In genomic region chr20:33441142-33441955, GRCh38 we compare ENCODE assay signal across 1 cellular context.
TF ChIP-seq lines count a peak whose summit lies in the region.

No MANE protein-coding gene starts in this region.

TF ChIP-seq in HepG2, 621 proteins besides CTCF, POLR2A, EP300 and RAD21 (continues in another document):
- TF ChIP-seq, protein P1, sequence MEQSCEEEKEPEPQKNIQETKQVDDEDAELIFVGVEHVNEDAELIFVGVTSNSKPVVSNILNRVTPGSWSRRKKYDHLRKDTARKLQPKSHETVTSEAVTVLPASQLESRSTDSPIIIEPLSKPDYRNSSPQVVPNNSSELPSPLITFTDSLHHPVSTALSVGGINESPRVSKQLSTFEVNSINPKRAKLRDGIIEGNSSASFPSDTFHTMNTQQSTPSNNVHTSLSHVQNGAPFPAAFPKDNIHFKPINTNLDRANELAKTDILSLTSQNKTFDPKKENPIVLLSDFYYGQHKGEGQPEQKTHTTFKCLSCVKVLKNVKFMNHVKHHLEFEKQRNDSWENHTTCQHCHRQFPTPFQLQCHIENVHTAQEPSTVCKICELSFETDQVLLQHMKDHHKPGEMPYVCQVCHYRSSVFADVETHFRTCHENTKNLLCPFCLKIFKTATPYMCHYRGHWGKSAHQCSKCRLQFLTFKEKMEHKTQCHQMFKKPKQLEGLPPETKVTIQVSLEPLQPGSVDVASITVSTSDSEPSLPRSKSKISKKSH (CRISPR knock-in tag; IDR thresholded peaks at IDR 0.05; ENCODE audit: borderline replicate concordance), result no peak
- TF ChIP-seq MXD3 (CRISPR knock-in tag; IDR thresholded peaks at IDR 0.05) (0 out of 2 replicates have a peak, but pooled peaks have one; percentile 36), SRSF4 (IDR thresholded peaks at IDR 0.05; ENCODE audit: low read depth, low read length, poor library complexity, severe bottlenecking) (no peak), KLF16 (CRISPR knock-in tag; IDR thresholded peaks at IDR 0.05) (no peak), SIX4 (CRISPR knock-in tag; IDR thresholded peaks at IDR 0.05) (no peak), LBX2 (CRISPR knock-in tag; IDR thresholded peaks at IDR 0.05; ENCODE audit: borderline replicate concordance) (0 out of 2 replicates have a peak, but pooled peaks have one; percentile 58), RBM22 (optimal IDR thresholded peaks at IDR 0.05; ENCODE audit: low read length) (no peak), EHMT2 (IDR thresholded peaks at IDR 0.05; ENCODE audit: borderline replicate concordance, low read depth, low read length) (no peak), RCOR2 (CRISPR knock-in tag; IDR thresholded peaks at IDR 0.05) (peak; percentile 66), ZNF263 (CRISPR knock-in tag; IDR thresholded peaks at IDR 0.05) (0 out of 2 replicates have a peak, but pooled peaks have one; percentile 54), HNF1A (IDR thresholded peaks at IDR 0.05; ENCODE audit: low read depth) (peak; percentile 26; the same call in 1 of the 2 replicates), HNF1A (CRISPR knock-in tag; IDR thresholded peaks at IDR 0.05; ENCODE audit: borderline replicate concordance) (no peak), SMAD1 (CRISPR knock-in tag; IDR thresholded peaks at IDR 0.05; ENCODE audit: borderline replicate concordance, low read depth) (no peak), ZNF678 (CRISPR knock-in tag; IDR thresholded peaks at IDR 0.05) (no peak), ZBTB1 (CRISPR knock-in tag; IDR thresholded peaks at IDR 0.05; ENCODE audit: borderline replicate concordance) (no peak), ZFY (CRISPR knock-in tag; IDR thresholded peaks at IDR 0.05) (peak; percentile 43; the same call in 1 of the 2 replicates), TBX2 (CRISPR knock-in tag; IDR thresholded peaks at IDR 0.05; ENCODE audit: borderline replicate concordance) (peak; percentile 54; the same call in 1 of the 2 replicates), KLF12 (CRISPR knock-in tag; IDR thresholded peaks at IDR 0.05; ENCODE audit: borderline replicate concordance) (no peak), ZNF354B (CRISPR knock-in tag; IDR thresholded peaks at IDR 0.05) (0 out of 2 replicates have a peak, but pooled peaks have one; percentile 30), RELA (CRISPR knock-in tag; IDR thresholded peaks at IDR 0.05) (no peak), ZMYM3 (CRISPR knock-in tag; IDR thresholded peaks at IDR 0.05) (peak; percentile 60; the same call in 1 of the 2 replicates), CHD4 (IDR thresholded peaks at IDR 0.05; ENCODE audit: borderline replicate concordance, low read length) (0 out of 2 replicates have a peak, but pooled peaks have one; percentile 11), MIER2 (CRISPR knock-in tag; IDR thresholded peaks at IDR 0.05) (0 out of 2 replicates have a peak, but pooled peaks have one; percentile 44), SIN3B (IDR thresholded peaks at IDR 0.05; ENCODE audit: low read length) (no peak), RFX3 (CRISPR knock-in tag; IDR thresholded peaks at IDR 0.05) (peak; percentile 73), ATF3 (CRISPR knock-in tag; IDR thresholded peaks at IDR 0.05) (no peak), ZGPAT (CRISPR knock-in tag; IDR thresholded peaks at IDR 0.05) (peak; percentile 12; the same call in 1 of the 2 replicates), ZNF10 (CRISPR knock-in tag; IDR thresholded peaks at IDR 0.05; ENCODE audit: borderline replicate concordance, low read depth) (no peak), BHLHE40 (IDR thresholded peaks at IDR 0.05; ENCODE audit: low read length) (no peak), KDM1A (CRISPR knock-in tag; IDR thresholded peaks at IDR 0.05) (0 out of 2 replicates have a peak, but pooled peaks have one; percentile 32), ESRRA (CRISPR knock-in tag; IDR thresholded peaks at IDR 0.05; ENCODE audit: low read depth) (peak; percentile 90), ZNF562 (CRISPR knock-in tag; IDR thresholded peaks at IDR 0.05; ENCODE audit: borderline replicate concordance) (no peak), MEF2D (CRISPR knock-in tag; IDR thresholded peaks at IDR 0.05) (peak; percentile 42; the same call in 1 of the 2 replicates), ZNF878 (CRISPR knock-in tag; IDR thresholded peaks at IDR 0.05) (no peak), KMT2A (CRISPR knock-in tag; IDR thresholded peaks at IDR 0.05) (peak; percentile 23; the same call in 1 of the 2 replicates), RARG (CRISPR knock-in tag; IDR thresholded peaks at IDR 0.05; ENCODE audit: low read depth) (no peak), ZNF775 (CRISPR knock-in tag; IDR thresholded peaks at IDR 0.05; ENCODE audit: borderline replicate concordance) (no peak), SCMH1 (CRISPR knock-in tag; IDR thresholded peaks at IDR 0.05; ENCODE audit: borderline replicate concordance) (no peak), ZBTB7A (CRISPR knock-in tag; IDR thresholded peaks at IDR 0.05) (peak; percentile 31; the same call in 1 of the 2 replicates), RAD51 (IDR thresholded peaks at IDR 0.05; ENCODE audit: borderline replicate concordance) (no peak), ZNF331 (CRISPR knock-in tag; IDR thresholded peaks at IDR 0.05) (peak; percentile 18; the same call in 1 of the 2 replicates), ETV6 (CRISPR knock-in tag; conservative IDR thresholded peaks at IDR 0.05) (0 out of 2 replicates have a peak, but pooled peaks have one; percentile 56), ZMAT3 (CRISPR knock-in tag; conservative IDR thresholded peaks at IDR 0.05) (0 out of 2 replicates have a peak, but pooled peaks have one; percentile 29), SMYD3 (CRISPR knock-in tag; IDR thresholded peaks at IDR 0.05) (0 out of 2 replicates have a peak, but pooled peaks have one; percentile 54), SALL1 (CRISPR knock-in tag; IDR thresholded peaks at IDR 0.05) (peak; percentile 24; the same call in 1 of the 2 replicates), ZNF496 (CRISPR knock-in tag; IDR thresholded peaks at IDR 0.05; ENCODE audit: insufficient replicate concordance) (no peak), ZNF629 (CRISPR knock-in tag; conservative IDR thresholded peaks at IDR 0.05) (peak; percentile 93)
- TF ChIP-seq, protein P2, sequence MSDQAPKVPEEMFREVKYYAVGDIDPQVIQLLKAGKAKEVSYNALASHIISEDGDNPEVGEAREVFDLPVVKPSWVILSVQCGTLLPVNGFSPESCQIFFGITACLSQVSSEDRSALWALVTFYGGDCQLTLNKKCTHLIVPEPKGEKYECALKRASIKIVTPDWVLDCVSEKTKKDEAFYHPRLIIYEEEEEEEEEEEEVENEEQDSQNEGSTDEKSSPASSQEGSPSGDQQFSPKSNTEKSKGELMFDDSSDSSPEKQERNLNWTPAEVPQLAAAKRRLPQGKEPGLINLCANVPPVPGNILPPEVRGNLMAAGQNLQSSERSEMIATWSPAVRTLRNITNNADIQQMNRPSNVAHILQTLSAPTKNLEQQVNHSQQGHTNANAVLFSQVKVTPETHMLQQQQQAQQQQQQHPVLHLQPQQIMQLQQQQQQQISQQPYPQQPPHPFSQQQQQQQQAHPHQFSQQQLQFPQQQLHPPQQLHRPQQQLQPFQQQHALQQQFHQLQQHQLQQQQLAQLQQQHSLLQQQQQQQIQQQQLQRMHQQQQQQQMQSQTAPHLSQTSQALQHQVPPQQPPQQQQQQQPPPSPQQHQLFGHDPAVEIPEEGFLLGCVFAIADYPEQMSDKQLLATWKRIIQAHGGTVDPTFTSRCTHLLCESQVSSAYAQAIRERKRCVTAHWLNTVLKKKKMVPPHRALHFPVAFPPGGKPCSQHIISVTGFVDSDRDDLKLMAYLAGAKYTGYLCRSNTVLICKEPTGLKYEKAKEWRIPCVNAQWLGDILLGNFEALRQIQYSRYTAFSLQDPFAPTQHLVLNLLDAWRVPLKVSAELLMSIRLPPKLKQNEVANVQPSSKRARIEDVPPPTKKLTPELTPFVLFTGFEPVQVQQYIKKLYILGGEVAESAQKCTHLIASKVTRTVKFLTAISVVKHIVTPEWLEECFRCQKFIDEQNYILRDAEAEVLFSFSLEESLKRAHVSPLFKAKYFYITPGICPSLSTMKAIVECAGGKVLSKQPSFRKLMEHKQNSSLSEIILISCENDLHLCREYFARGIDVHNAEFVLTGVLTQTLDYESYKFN (CRISPR knock-in tag; conservative IDR thresholded peaks at IDR 0.05), result peak; percentile 46; the same call in 1 of the 2 replicates
- TF ChIP-seq, protein P3, sequence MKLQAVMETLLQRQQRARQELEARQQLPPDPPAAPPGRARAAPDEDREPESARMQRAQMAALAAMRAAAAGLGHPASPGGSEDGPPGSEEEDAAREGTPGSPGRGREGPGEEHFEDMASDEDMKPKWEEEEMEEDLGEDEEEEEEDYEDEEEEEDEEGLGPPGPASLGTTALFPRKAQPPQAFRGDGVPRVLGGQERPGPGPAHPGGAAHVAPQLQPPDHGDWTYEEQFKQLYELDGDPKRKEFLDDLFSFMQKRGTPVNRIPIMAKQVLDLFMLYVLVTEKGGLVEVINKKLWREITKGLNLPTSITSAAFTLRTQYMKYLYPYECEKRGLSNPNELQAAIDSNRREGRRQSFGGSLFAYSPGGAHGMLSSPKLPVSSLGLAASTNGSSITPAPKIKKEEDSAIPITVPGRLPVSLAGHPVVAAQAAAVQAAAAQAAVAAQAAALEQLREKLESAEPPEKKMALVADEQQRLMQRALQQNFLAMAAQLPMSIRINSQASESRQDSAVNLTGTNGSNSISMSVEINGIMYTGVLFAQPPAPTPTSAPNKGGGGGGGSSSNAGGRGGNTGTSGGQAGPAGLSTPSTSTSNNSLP (IDR thresholded peaks at IDR 0.05; ENCODE audit: low read depth, low read length), result no peak
- TF ChIP-seq, protein P4, sequence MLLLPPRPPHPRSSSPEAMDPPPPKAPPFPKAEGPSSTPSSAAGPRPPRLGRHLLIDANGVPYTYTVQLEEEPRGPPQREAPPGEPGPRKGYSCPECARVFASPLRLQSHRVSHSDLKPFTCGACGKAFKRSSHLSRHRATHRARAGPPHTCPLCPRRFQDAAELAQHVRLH (CRISPR knock-in tag; IDR thresholded peaks at IDR 0.05; ENCODE audit: borderline replicate concordance, low read depth), result 0 out of 2 replicates have a peak, but pooled peaks have one; percentile 43
- TF ChIP-seq, protein P5, sequence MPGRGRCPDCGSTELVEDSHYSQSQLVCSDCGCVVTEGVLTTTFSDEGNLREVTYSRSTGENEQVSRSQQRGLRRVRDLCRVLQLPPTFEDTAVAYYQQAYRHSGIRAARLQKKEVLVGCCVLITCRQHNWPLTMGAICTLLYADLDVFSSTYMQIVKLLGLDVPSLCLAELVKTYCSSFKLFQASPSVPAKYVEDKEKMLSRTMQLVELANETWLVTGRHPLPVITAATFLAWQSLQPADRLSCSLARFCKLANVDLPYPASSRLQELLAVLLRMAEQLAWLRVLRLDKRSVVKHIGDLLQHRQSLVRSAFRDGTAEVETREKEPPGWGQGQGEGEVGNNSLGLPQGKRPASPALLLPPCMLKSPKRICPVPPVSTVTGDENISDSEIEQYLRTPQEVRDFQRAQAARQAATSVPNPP (CRISPR knock-in tag; IDR thresholded peaks at IDR 0.05), result peak; percentile 58; the same call in 1 of the 2 replicates
